ENCODE assay signal across 10 cellular contexts in genomic region chr6:35474129-35474977, GRCh38. TPM values are rescaled to one million over a fixed set of nuclear protein-coding genes. Genes with fewer than 3 reads are reported as not detected.
DNase-seq lines count a peak whose midpoint lies in the region; ATAC-seq and TF ChIP-seq lines count a peak whose summit lies in the region.
"Had no signal": no experiment of that assay in that cellular context is flagged by ENCODE, and none has a peak within 500 bp of the region (broad histone marks: within the 10 kb centered on the region; RNA-seq: fewer than 3 reads in every experiment).

No MANE protein-coding gene starts in this region.

- in situ Hi-C loops in IMR-90 (cut with MboI; ENCODE audit: low sequenced_read_pairs), result no loop called here

- H3K9me3 Mint-ChIP-seq in activated CD4-positive, alpha-beta T cell treated with anti-CD3 and anti-CD28 coated beads for 36 hours (ENCODE audit: low read depth), result no peaks in the 10 kb centered on the region
- H3K9me3 Mint-ChIP-seq in activated naive CD8-positive, alpha-beta T cell (ENCODE audit: low read depth), result no peaks in the 10 kb centered on the region
- no peaks in the 10 kb centered on the region for H3K9me3 Mint-ChIP-seq in osteocyte (ENCODE audit: unreplicated experiment)
- H3K9me3 Mint-ChIP-seq: T-helper 2 cell treated with Interferon-gamma antibody and Interleukin-4, amounts not matched to agents 5 μg/mL and 100 μg/mL, for 36 hours had no signal

- H3K18ac ChIP-seq in IMR-90 (ENCODE audit: low read depth, low read length), result no peak overlapping the region

- peaks cover 33% of the 10 kb centered on the region for H3K4me1 Mint-ChIP-seq in activated CD4-positive, alpha-beta T cell treated with anti-CD3 and anti-CD28 coated beads for 36 hours
- H3K4me1 Mint-ChIP-seq in activated naive CD8-positive, alpha-beta T cell (ENCODE audit: low read depth), result peaks cover 23% of the 10 kb centered on the region
- H3K4me1 Mint-ChIP-seq in osteocyte (ENCODE audit: unreplicated experiment), result peaks cover 31% of the 10 kb centered on the region

- H3K4ac ChIP-seq in IMR-90 (ENCODE audit: low read depth, low read length), result no peak overlapping the region

- H2AK9ac ChIP-seq in IMR-90 (replicated peaks; ENCODE audit: low read depth, low read length, poor library complexity), result peak overlapping the region; percentile 57

- H3K4me2 ChIP-seq in IMR-90 (ENCODE audit: low read depth, low read length), result no peak overlapping the region

- CTCF ChIA-PET in activated CD4-positive, alpha-beta T cell treated with anti-CD3 and anti-CD28 coated beads for 36 hours (lab: Charles Lee), result interaction anchor here (0.6 to 1.8 kb wide), 4 partner anchors 8 to 180 kb away, joined by 3 to 6 read pairs (median 4); no protein-coding TSS in a partner anchor
- CTCF ChIA-PET in IMR-90 (lab: Yijun Ruan, JAX), result no interaction called here

- no peak overlapping the region for H3K14ac ChIP-seq in IMR-90 (replicated peaks; ENCODE audit: low read depth, low read length)

- H3K27ac Mint-ChIP-seq in activated CD4-positive, alpha-beta T cell treated with anti-CD3 and anti-CD28 coated beads for 36 hours, result no peak overlapping the region
- H3K27ac Mint-ChIP-seq in activated naive CD8-positive, alpha-beta T cell, result peak overlapping the region; percentile 41
- peak overlapping the region; percentile 44 for H3K27ac Mint-ChIP-seq in osteocyte (ENCODE audit: unreplicated experiment)

- H4K20me1 ChIP-seq in IMR-90 (ENCODE audit: insufficient read depth, low read length), result peaks cover 63% of the 10 kb centered on the region

- no TSS peak for BruUV-seq in IMR-90 (replicated peaks; lab: Mats Ljungman, UMichigan)

- H2BK15ac ChIP-seq in IMR-90 (ENCODE audit: low read depth, low read length), result no peak overlapping the region

- no peak overlapping the region for H2AK5ac ChIP-seq in IMR-90 (ENCODE audit: low read depth, low read length)

- H2BK120ac ChIP-seq in IMR-90 (ENCODE audit: low read depth, low read length), result no peak overlapping the region

- H4K91ac ChIP-seq in IMR-90 (ENCODE audit: insufficient read depth, low read depth, low read length), result no peak overlapping the region

- H3K27ac ChIP-seq in IMR-90 (ENCODE audit: insufficient read depth, low read length) (no peak overlapping the region), coronary artery (peak overlapping the region in 1 of 2 donors; percentile 16)

- H3K4me3 ChIP-seq in IMR-90 (ENCODE audit: insufficient read depth, low read depth, low read length) (no peak overlapping the region), coronary artery (no peak overlapping the region)

- H3K27me3 ChIP-seq in IMR-90 (ENCODE audit: control insufficient read depth, insufficient read depth, low read length), result no peaks in the 10 kb centered on the region

- intact Hi-C loops in activated CD4-positive, alpha-beta T cell treated with anti-CD3 and anti-CD28 coated beads for 36 hours (cut with DNase I, micrococcal nuclease), result loop anchor here in 1 of 2 experiments (5.0 kb wide), 1 partner anchor 1237 kb away; the partner anchor contains the start of gene HMGA1
- intact Hi-C loops in IMR-90 (cut with micrococcal nuclease), result no loop called here

- no peak for TF ChIP-seq CTCF in IMR-90 (conservative IDR thresholded peaks at IDR 0.05; ENCODE audit: low read depth, low read length)
- TF ChIP-seq CTCF in osteocyte (IDR thresholded peaks at IDR 0.05), result no peak
- no peak for TF ChIP-seq CTCF in coronary artery (IDR thresholded peaks at IDR 0.05)

- H3K9ac ChIP-seq in IMR-90 (ENCODE audit: low read depth, low read length), result no peak overlapping the region

- WGBS in IMR-90 (ENCODE audit: extremely low coverage in 2 of 2, insufficient read length in 1 of 2), 2 experiments, result 95% methylated on average over 4 of the region's 14 CpGs; no CpG with 5 or more reads in 1 of the 2 experiments

- no peak overlapping the region for H4K5ac ChIP-seq in IMR-90 (ENCODE audit: low read depth, low read length)

- no peak overlapping the region for H2AFZ ChIP-seq in IMR-90 (replicated peaks; ENCODE audit: low read length, poor library complexity)

- peaks cover 38% of the 10 kb centered on the region for H3K36me3 Mint-ChIP-seq in activated CD4-positive, alpha-beta T cell treated with anti-CD3 and anti-CD28 coated beads for 36 hours (ENCODE audit: low read depth)
- peaks cover 17% of the 10 kb centered on the region for H3K36me3 Mint-ChIP-seq in activated naive CD8-positive, alpha-beta T cell
- H3K36me3 Mint-ChIP-seq in osteocyte (ENCODE audit: unreplicated experiment), result peaks cover 25% of the 10 kb centered on the region

- peak overlapping the region; percentile 16 for H3K4me3 Mint-ChIP-seq in activated CD4-positive, alpha-beta T cell treated with anti-CD3 and anti-CD28 coated beads for 36 hours
- no peak overlapping the region for H3K4me3 Mint-ChIP-seq in activated naive CD8-positive, alpha-beta T cell
- no peak overlapping the region for H3K4me3 Mint-ChIP-seq in osteocyte (ENCODE audit: unreplicated experiment)
- H3K4me3 Mint-ChIP-seq: T-helper 2 cell treated with Interferon-gamma antibody and Interleukin-4, amounts not matched to agents 5 μg/mL and 100 μg/mL, for 36 hours had no signal

- H3K79me1 ChIP-seq in IMR-90 (ENCODE audit: low read depth in 1 of 2, low read length in 2 of 2), result peaks cover 7 to 47% of the 10 kb centered on the region in 2 experiments; a peak in 3 of 4 replicates

- no peak; the same call in 1 of the 2 replicates for TF ChIP-seq POLR2A in IMR-90 (IDR thresholded peaks at IDR 0.05; ENCODE audit: low read depth, low read length)

- no peak overlapping the region for H4K8ac ChIP-seq in IMR-90 (ENCODE audit: low read depth in 2 of 2, low read length in 2 of 2)

- no peak overlapping the region for H2BK5ac ChIP-seq in IMR-90 (ENCODE audit: low read depth, low read length, poor library complexity, severe bottlenecking)

- POLR2A ChIA-PET in activated CD4-positive, alpha-beta T cell treated with anti-CD3 and anti-CD28 coated beads for 36 hours (lab: Charles Lee), result interaction anchor here (0.6 to 1.5 kb wide), 7 partner anchors 10 to 254 kb away, joined by 3 to 5 read pairs (median 4); no protein-coding TSS in a partner anchor
- POLR2A ChIA-PET in IMR-90 (lab: Charles Lee; ENCODE audit: unreplicated experiment), result interaction anchor here (0.6 to 0.9 kb wide), 5 partner anchors 7 to 441 kb away, joined by 3 to 7 read pairs (median 4); no protein-coding TSS in a partner anchor

- TF ChIP-seq RAD21 in IMR-90 (IDR thresholded peaks at IDR 0.05; ENCODE audit: low read length), result no peak

- no peak overlapping the region for H3K23ac ChIP-seq in IMR-90 (ENCODE audit: low read depth, low read length)

- no peaks in the 10 kb centered on the region for H3K27me3 Mint-ChIP-seq in activated CD4-positive, alpha-beta T cell treated with anti-CD3 and anti-CD28 coated beads for 36 hours
- H3K27me3 Mint-ChIP-seq in activated naive CD8-positive, alpha-beta T cell, result no peaks in the 10 kb centered on the region
- H3K27me3 Mint-ChIP-seq in osteocyte (ENCODE audit: unreplicated experiment), result no peaks in the 10 kb centered on the region

- peak; percentile 17 for ATAC-seq in activated CD4-positive, alpha-beta T cell treated with anti-CD3 and anti-CD28 coated beads for 36 hours
- peak; percentile 3 for ATAC-seq in IMR-90 (ENCODE audit: low read depth)

- dilution Hi-C loops in IMR-90 (cut with HindIII; ENCODE audit: low sequenced_read_pairs, unreplicated experiment), result no loop called here

- peaks cover 65% of the 10 kb centered on the region for H3K36me3 ChIP-seq in IMR-90 (ENCODE audit: control insufficient read depth, insufficient read depth, low read length)

- peak; percentile 34 for DNase-seq in activated CD4-positive, alpha-beta T cell treated with anti-CD3 and anti-CD28 coated beads for 36 hours
- DNase-seq in activated CD4-positive, alpha-beta T cell treated with anti-CD3 and anti-CD28 coated beads, Interleukin-2, amount 50 U/mL, for 4 hours, result no peak
- no peak for DNase-seq in IMR-90
- no peak for DNase-seq in osteocyte (ENCODE audit: extremely low spot score, unreplicated experiment)
- no peak for DNase-seq in coronary artery (ENCODE audit: low spot score)
- no peak for DNase-seq in AG08395 (ENCODE audit: low spot score)
- no peak for DNase-seq in hippocampal formation (lab: John Stamatoyannopoulos, UW)
- DNase-seq: effector memory CD4-positive, alpha-beta T cell had no signal

- H3K9me1 ChIP-seq in IMR-90 (ENCODE audit: insufficient read depth, low read length), result 0 out of 2 replicates have a peak, but pooled peaks cover 6% of the 10 kb centered on the region

- H3K56ac ChIP-seq in IMR-90 (ENCODE audit: extremely low read depth, insufficient read depth, low read length), result no peak overlapping the region

- H3K9me3 ChIP-seq in IMR-90 (ENCODE audit: control insufficient read depth, insufficient read depth, low read length), result no peaks in the 10 kb centered on the region

- H3K4me1 ChIP-seq in IMR-90 (ENCODE audit: control insufficient read depth, insufficient read depth, low read length), result peaks cover 10% of the 10 kb centered on the region

- no peak overlapping the region for H2BK20ac ChIP-seq in IMR-90 (ENCODE audit: low read depth, low read length)

RNA-seq across cellular contexts. Expression of gene RPL10A, which starts 6.2 kb away (rescaled TPM):
- total RNA-seq in activated CD4-positive, alpha-beta T cell treated with anti-CD3 and anti-CD28 coated beads for 36 hours, result 1,000 to 10,000 TPM; 1,952 to 2,334 TPM
- total RNA-seq in IMR-90 (2012; rRNA removed) (1,746 and 2,310 TPM in 2 replicates), osteocyte (1,177 and 1,245 TPM in 2 replicates)
- 3,153 and 3,261 TPM in 2 replicates for polyA plus RNA-seq in IMR-90 (2012; rRNA removed)
- 1,705 and 1,838 TPM in 2 replicates for polyA plus RNA-seq in IMR-90 (2012; cell fraction: cytosol; rRNA removed)
- 1,133 and 1,323 TPM in 2 replicates for polyA plus RNA-seq in IMR-90 (2012; cell fraction: nucleus; rRNA removed; ENCODE audit: low replicate concordance)

RNA-seq across cellular contexts. Expression of gene FANCE, which starts 22.2 kb away (rescaled TPM):
- 10 to 100 TPM; 14.3 to 14.8 TPM for total RNA-seq in activated CD4-positive, alpha-beta T cell treated with anti-CD3 and anti-CD28 coated beads for 36 hours
- total RNA-seq in IMR-90 (2012; rRNA removed), result 7.5 and 9.1 TPM in 2 replicates
- polyA plus RNA-seq in IMR-90 (2012; rRNA removed), result 6.8 and 7.1 TPM in 2 replicates
- 4.5 and 6.8 TPM in 2 replicates for polyA plus RNA-seq in IMR-90 (2012; cell fraction: cytosol; rRNA removed)
- 5.0 and 6.6 TPM in 2 replicates for polyA plus RNA-seq in IMR-90 (2012; cell fraction: nucleus; rRNA removed; ENCODE audit: low replicate concordance)
- 7.8 TPM in 2 replicates for total RNA-seq in osteocyte

RNA-seq across cellular contexts. Expression of gene TEAD3, which starts 22.5 kb away (rescaled TPM):
- 1 to 10 TPM; 1.4 to 1.5 TPM for total RNA-seq in activated CD4-positive, alpha-beta T cell treated with anti-CD3 and anti-CD28 coated beads for 36 hours
- total RNA-seq in IMR-90 (2012; rRNA removed) (5.0 and 5.2 TPM in 2 replicates), osteocyte (43.1 and 44.8 TPM in 2 replicates)
- polyA plus RNA-seq in IMR-90 (2012; rRNA removed), result 25.0 and 28.0 TPM in 2 replicates
- polyA plus RNA-seq in IMR-90 (2012; cell fraction: cytosol; rRNA removed), result 16.6 and 30.2 TPM in 2 replicates
- polyA plus RNA-seq in IMR-90 (2012; cell fraction: nucleus; rRNA removed; ENCODE audit: low replicate concordance), result 49.5 and 83.0 TPM in 2 replicates

RNA-seq across cellular contexts. Expression of gene TULP1, which starts 38.3 kb away (rescaled TPM):
- total RNA-seq in activated CD4-positive, alpha-beta T cell treated with anti-CD3 and anti-CD28 coated beads for 36 hours, result not detected
- total RNA-seq in IMR-90 (2012; rRNA removed) (not detected in 2 replicates), osteocyte (not detected in 2 replicates)
- polyA plus RNA-seq in IMR-90 (2012; rRNA removed), result not detected in 2 replicates
- not detected in 2 replicates for polyA plus RNA-seq in IMR-90 (2012; cell fraction: cytosol; rRNA removed)
- not detected in 2 replicates for polyA plus RNA-seq in IMR-90 (2012; cell fraction: nucleus; rRNA removed; ENCODE audit: low replicate concordance)
